ENCODE assay signal across 1 cellular context in genomic region chr13:28410096-28410495, GRCh38.
TF ChIP-seq lines count a peak whose summit lies in the region.

No MANE protein-coding gene starts in this region.

TF ChIP-seq in GM23338, 12 proteins besides CTCF, POLR2A, EP300 and RAD21 (continued from another document):
- no peak for TF ChIP-seq REST (IDR thresholded peaks at IDR 0.05; ENCODE audit: unreplicated experiment)
- TF ChIP-seq NANOG (IDR thresholded peaks at IDR 0.05; ENCODE audit: borderline replicate concordance) = no peak
- no peak for TF ChIP-seq ETS1 (IDR thresholded peaks at IDR 0.05)
- no peak for TF ChIP-seq ZNF331 (CRISPR knock-in tag; IDR thresholded peaks at IDR 0.05; ENCODE audit: low read depth)
- TF ChIP-seq STAT1 (IDR thresholded peaks at IDR 0.05; ENCODE audit: unreplicated experiment) = no peak
- TF ChIP-seq JUNB (IDR thresholded peaks at IDR 0.05; ENCODE audit: unreplicated experiment) = no peak
- TF ChIP-seq POLR2AphosphoS5 (IDR thresholded peaks at IDR 0.05; ENCODE audit: low read depth) = no peak
- TF ChIP-seq ZNF462 (CRISPR knock-in tag; IDR thresholded peaks at IDR 0.05) = no peak
- TF ChIP-seq EZH2 (IDR thresholded peaks at IDR 0.05; ENCODE audit: low read depth, unreplicated experiment) = no peak
TF ChIP-seq in GM23338: peak in this region for 0.
